13 cellular contexts compared by ENCODE assay signal in the genomic region with DNA sequence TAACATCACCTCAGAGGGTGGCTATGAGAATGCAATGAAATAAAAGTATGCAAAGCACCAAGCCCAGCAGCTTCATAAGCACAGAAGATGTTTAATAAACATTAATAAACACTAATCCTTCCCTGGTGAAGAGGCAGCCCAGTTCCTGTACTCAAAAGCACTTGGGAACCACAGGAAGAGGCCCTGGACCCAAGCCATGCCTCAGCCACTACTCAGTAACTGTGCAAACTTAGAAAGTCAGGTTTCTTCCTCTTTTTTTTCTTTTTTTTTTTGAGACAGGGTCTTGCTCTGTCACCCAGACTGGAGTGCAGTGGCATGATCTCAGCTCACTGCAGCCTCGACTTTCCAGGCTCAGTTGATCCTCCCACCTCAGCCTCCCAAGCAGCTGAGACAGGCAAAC. TPM values are rescaled to one million over a fixed set of nuclear protein-coding genes. Genes with fewer than 3 reads are reported as not detected.
DNase-seq lines count a peak whose midpoint lies in the region; ATAC-seq and TF ChIP-seq lines count a peak whose summit lies in the region.
"Had no signal": no experiment of that assay in that cellular context is flagged by ENCODE, and none has a peak within 500 bp of the region (broad histone marks: within the 10 kb centered on the region; RNA-seq: fewer than 3 reads in every experiment).

No MANE protein-coding gene starts in this region.

- H3K9ac ChIP-seq in BLaER1 = no peak overlapping the region
- H3K9ac ChIP-seq in GM23248 = no peak overlapping the region

- H3K27ac ChIP-seq in BLaER1 (no peak overlapping the region), GM23248 (no peak overlapping the region), hepatocyte (peak overlapping the region; percentile 97), foreskin keratinocyte (no peak overlapping the region)

- H3K4me3 Mint-ChIP-seq in T-helper 17 cell = no peak overlapping the region

- H3K4me1 Mint-ChIP-seq in T-helper 17 cell = peaks cover 57% of the 10 kb centered on the region

- H3K27me3 ChIP-seq in BLaER1 (no peaks in the 10 kb centered on the region), GM23248 (replicated peaks; ENCODE audit: insufficient read depth) (no peaks in the 10 kb centered on the region), hepatocyte (no peaks in the 10 kb centered on the region), foreskin keratinocyte (no peaks in the 10 kb centered on the region)

- H3K27ac Mint-ChIP-seq in T-helper 17 cell = peak overlapping the region; percentile 69

- H3K36me3 ChIP-seq in BLaER1 (peaks cover 31% of the 10 kb centered on the region), GM23248 (ENCODE audit: low read depth) (no peaks in the 10 kb centered on the region), hepatocyte (replicated peaks; ENCODE audit: insufficient read depth, low read depth) (no peaks in the 10 kb centered on the region)

- H3K36me3 Mint-ChIP-seq in T-helper 17 cell (ENCODE audit: low read depth) = peaks cover 10% of the 10 kb centered on the region

- H3K4me1 ChIP-seq in BLaER1 (peaks cover 91% of the 10 kb centered on the region), GM23248 (ENCODE audit: insufficient read depth) (peaks cover 77% of the 10 kb centered on the region), hepatocyte (ENCODE audit: insufficient read depth) (peaks cover 14% of the 10 kb centered on the region), foreskin keratinocyte (no peaks in the 10 kb centered on the region)

- H3K9me3 ChIP-seq in BLaER1 (no peaks in the 10 kb centered on the region), GM23248 (ENCODE audit: low read depth) (no peaks in the 10 kb centered on the region), T-helper 17 cell (ENCODE audit: control insufficient read depth, low read length, poor library complexity, severe bottlenecking) (no peaks in the 10 kb centered on the region), hepatocyte (ENCODE audit: low read depth) (no peaks in the 10 kb centered on the region)

- H3K27me3 Mint-ChIP-seq in T-helper 17 cell = no peaks in the 10 kb centered on the region

- no peak for TF ChIP-seq CTCF in hepatocyte (IDR thresholded peaks at IDR 0.05; ENCODE audit: poor library complexity)
- TF ChIP-seq CTCF in foreskin keratinocyte (conservative IDR thresholded peaks at IDR 0.05) = no peak

- ATAC-seq in T-helper 17 cell (no peak), GM21360 (IDR thresholded peaks at IDR 0.05; ENCODE audit: unreplicated experiment) (no peak), foreskin keratinocyte (no peak), HG02973 (IDR thresholded peaks at IDR 0.05; ENCODE audit: unreplicated experiment) (no peak)

- DNase-seq in GM23248 = peak; percentile 36
- DNase-seq in T-helper 17 cell = no peak
- no peak for DNase-seq in hepatocyte (ENCODE audit: low spot score)
- no peak for DNase-seq in medulla oblongata (ENCODE audit: extremely low spot score)
- DNase-seq in foreskin keratinocyte = no peak
- DNase-seq: activated effector memory CD4-positive, alpha-beta T cell treated with anti-CD3 and anti-CD28 coated beads, Interleukin-2, amount 50 U/mL, for 16 hours; DND-41; effector CD4-positive, alpha-beta T cell; NCI-H2029 treated with DMSO at 0.1 percent for 48 hours; stimulated activated CD4-positive, alpha-beta T cell treated with anti-CD3 and anti-CD28 coated beads, Interleukin-4, amount 100 ng/mL, for 24 hours had no signal

- no peak overlapping the region for H3K4me3 ChIP-seq in BLaER1
- H3K4me3 ChIP-seq in GM23248 = no peak overlapping the region
- no peak overlapping the region for H3K4me3 ChIP-seq in hepatocyte

- H3K9me2 ChIP-seq in GM23248 (ENCODE audit: insufficient read depth) = no peaks in the 10 kb centered on the region
- H3K9me2 ChIP-seq in hepatocyte (replicated peaks; ENCODE audit: insufficient read depth) = no peaks in the 10 kb centered on the region

- peaks cover 98% of the 10 kb centered on the region for H4K20me1 ChIP-seq in BLaER1
- H4K20me1 ChIP-seq in GM23248 (ENCODE audit: insufficient read depth) = peaks cover 11% of the 10 kb centered on the region; the same call in 1 of the 2 replicates
- peaks cover 48% of the 10 kb centered on the region for H4K20me1 ChIP-seq in hepatocyte (ENCODE audit: insufficient read depth, poor library complexity, severe bottlenecking)

- no peak overlapping the region for H2AFZ ChIP-seq in GM23248
- no peak overlapping the region for H2AFZ ChIP-seq in hepatocyte

- peaks cover 61% of the 10 kb centered on the region for H3F3A ChIP-seq in GM23248 (ENCODE audit: insufficient read depth)

- 86 to 89% methylated on average over 1 of the region's 1 CpG for WGBS in GM23248 (ENCODE audit: low coverage in 1 of 2, low lambda C conversion rate in 2 of 2, missing lambda C conversion rate in 2 of 2), 2 experiments
- 93% methylated on average over 1 of the region's 1 CpG for WGBS in hepatocyte (ENCODE audit: low lambda C conversion rate, missing lambda C conversion rate)

- in situ Hi-C loops in GM23248 (cut with MboI) = no loop called here

- H3K79me2 ChIP-seq in GM23248 (ENCODE audit: insufficient read depth) (peaks cover 95% of the 10 kb centered on the region), hepatocyte (peaks cover 91% of the 10 kb centered on the region)

- H3K4me2 ChIP-seq in BLaER1 (peak overlapping the region; percentile 87), GM23248 (ENCODE audit: unreplicated experiment) (no peak overlapping the region), hepatocyte (no peak overlapping the region)

RNA-seq across cellular contexts. Expression of a gene that starts 5.3 kb away (rescaled TPM):
- total RNA-seq in GM23248 (2014; rRNA removed; shearing (Covaris generic)) = 11.6 and 47.7 TPM in 2 replicates
- polyA plus RNA-seq in GM23248 (2016; fragmentation: Nextera tagmentation; extraction: Ambion mirVana) (45.8 and 53.3 TPM in 2 replicates), hepatocyte (55.8 and 56.1 TPM in 2 replicates), foreskin keratinocyte (20.1 and 20.2 TPM in 2 replicates)
- total RNA-seq in T-helper 17 cell (10 to 100 TPM; 72.3 to 72.7 TPM), hepatocyte (41.0 and 50.1 TPM in 2 replicates), foreskin keratinocyte (22.0 and 28.3 TPM in 2 replicates)
